In genomic region chr12:116736962-116737773, GRCh38 we compare ENCODE assay signal across 8 cellular contexts. TPM values are rescaled to one million over a fixed set of nuclear protein-coding genes. Genes with fewer than 3 reads are reported as not detected.
DNase-seq lines count a peak whose midpoint lies in the region; ATAC-seq and TF ChIP-seq lines count a peak whose summit lies in the region.

No MANE protein-coding gene starts in this region.

- intact Hi-C loops in psoas muscle (cut with DNase I) = loop anchor here (2.0 to 5.0 kb wide), 2 partner anchors 80 to 84 kb away; no protein-coding TSS in a partner anchor

- H3K9me3 ChIP-seq in T-helper 17 cell (ENCODE audit: control insufficient read depth, low read length, poor library complexity, severe bottlenecking) (no peaks in the 10 kb centered on the region), psoas muscle (no peaks in the 10 kb centered on the region)

- no peaks in the 10 kb centered on the region for H3K27me3 Mint-ChIP-seq in T-helper 17 cell

- H3K27me3 ChIP-seq in psoas muscle (ENCODE audit: insufficient read depth in 3 of 3, low read length in 2 of 3) = no peaks in the 10 kb centered on the region

- H3K4me1 Mint-ChIP-seq in T-helper 17 cell = peaks cover 29% of the 10 kb centered on the region

- H3K36me3 Mint-ChIP-seq in T-helper 17 cell (ENCODE audit: low read depth) = peaks cover 10% of the 10 kb centered on the region

- peaks cover 0 to 32% of the 10 kb centered on the region in 2 donors for H3K36me3 ChIP-seq in psoas muscle (ENCODE audit: insufficient read depth in 1 of 2, low read depth in 1 of 2)

- peaks cover 13% of the 10 kb centered on the region for H3K4me1 ChIP-seq in psoas muscle

- H3K4me3 Mint-ChIP-seq in T-helper 17 cell = peak overlapping the region; percentile 96

- 1% methylated on average over 24 of the region's 24 CpGs for WGBS in psoas muscle, 3 donors

- H3K27ac ChIP-seq in psoas muscle = peak overlapping the region; percentile 78

- no peak for ATAC-seq in T-helper 17 cell
- ATAC-seq in psoas muscle = no peak
- no peak for ATAC-seq in HG02678 (IDR thresholded peaks at IDR 0.05; ENCODE audit: unreplicated experiment)

- TF ChIP-seq CTCF in fibroblast of mammary gland (conservative IDR thresholded peaks at IDR 0.05; ENCODE audit: control insufficient read depth, insufficient read depth, low read depth, low read length) (no peak), psoas muscle (IDR thresholded peaks at IDR 0.05) (no peak)

- peak overlapping the region; percentile 93 for H3K27ac Mint-ChIP-seq in T-helper 17 cell

- DNase-seq in activated T-cell treated with anti-CD3 and anti-CD28 coated beads for 24 hours (ENCODE audit: low read depth) (peak; percentile 12), activated T-cell treated with anti-CD3 and anti-CD28 coated beads for 4 hours (no peak), T-helper 17 cell (no peak), fibroblast of mammary gland (ENCODE audit: low read depth) (no peak), psoas muscle (no peak), medulla oblongata (ENCODE audit: extremely low spot score) (no peak), SKM-1 (lab: John Stamatoyannopoulos, UW; ENCODE audit: unreplicated experiment) (no peak)

- H3K4me3 ChIP-seq in fibroblast of mammary gland (ENCODE audit: control insufficient read depth, low read depth, low read length) = peak overlapping the region; percentile 93
- peak overlapping the region; percentile 86 for H3K4me3 ChIP-seq in psoas muscle

RNA-seq across cellular contexts. Expression of gene SPRING1, which starts 0.7 kb away (rescaled TPM):
- total RNA-seq in T-helper 17 cell = 10 to 100 TPM; 17.2 to 18.5 TPM
- total RNA-seq in psoas muscle = 1 to 10 TPM; 6.3 to 9.9 (median 7.9) TPM
- polyA plus RNA-seq in psoas muscle = 10 to 100 TPM in 1 of 3 donors, 1 to 10 TPM in 2; 4.1 to 10.6 (median 8.4) TPM

RNA-seq across cellular contexts. Expression of gene RNFT2, which starts 0.9 kb away (rescaled TPM):
- total RNA-seq in T-helper 17 cell (1 to 10 TPM; 4.9 to 5.7 TPM), psoas muscle (under 1 TPM; 0.22 to 0.64 (median 0.50) TPM)
- polyA plus RNA-seq in psoas muscle = under 1 TPM; 0.04 to 0.36 (median 0.34) TPM
